In the genomic region with DNA sequence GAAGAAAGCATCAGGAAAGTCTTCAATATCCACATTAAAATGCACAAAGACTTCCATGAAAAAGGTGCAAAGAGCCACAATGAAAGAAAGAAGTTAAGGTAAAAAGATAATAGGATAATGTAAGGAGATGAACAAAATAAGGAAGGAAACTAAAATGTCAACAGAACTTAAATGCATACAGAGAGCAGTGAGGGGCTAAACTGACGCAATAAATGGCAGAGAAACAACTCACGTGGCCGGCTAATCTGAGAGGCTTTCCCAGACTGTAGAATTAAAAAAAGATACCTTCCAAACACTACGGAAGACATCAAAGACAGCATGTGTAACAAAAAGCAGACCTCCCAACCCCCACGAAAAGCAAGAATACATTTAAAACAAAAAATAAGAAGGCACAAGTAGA, we compare ENCODE assay signal across 21 cellular contexts.
"Had no signal": no experiment of that assay in that cellular context is flagged by ENCODE, and none has a peak within 500 bp of the region (broad histone marks: within the 10 kb centered on the region; RNA-seq: fewer than 3 reads in every experiment).

No MANE protein-coding gene starts in this region.

- H3K27me3 ChIP-seq: ascending aorta, gastroesophageal sphincter, heart right ventricle had no signal

- H3K9me3 ChIP-seq: gastroesophageal sphincter, heart right ventricle, lower lobe of right lung, prostate gland had no signal

- H3K4me3 ChIP-seq: ascending aorta, gastroesophageal sphincter, heart right ventricle, lower lobe of right lung, prostate gland had no signal

- H3K27ac ChIP-seq: ascending aorta, gastroesophageal sphincter, heart right ventricle, lower lobe of right lung, prostate gland had no signal

- ATAC-seq: activated CD8-positive, alpha-beta T cell treated with anti-CD3 and anti-CD28 coated beads for 36 hours; effector memory CD8-positive, alpha-beta T cell; gastroesophageal sphincter; heart right ventricle; left colon; lower lobe of right lung; right cardiac atrium had no signal

- H3K27me3 Mint-ChIP-seq: activated CD8-positive, alpha-beta T cell treated with anti-CD3 and anti-CD28 coated beads for 36 hours; effector memory CD8-positive, alpha-beta T cell had no signal

- H3K4me1 ChIP-seq: lower lobe of right lung, prostate gland had no signal

- H3K27ac Mint-ChIP-seq: activated CD8-positive, alpha-beta T cell treated with anti-CD3 and anti-CD28 coated beads for 36 hours; effector memory CD8-positive, alpha-beta T cell; nephron progenitor cell had no signal

- H3K4me3 Mint-ChIP-seq: activated CD8-positive, alpha-beta T cell treated with anti-CD3 and anti-CD28 coated beads for 36 hours; effector memory CD8-positive, alpha-beta T cell; nephron progenitor cell had no signal

- H3K36me3 ChIP-seq: ascending aorta, gastroesophageal sphincter, heart right ventricle, lower lobe of right lung, prostate gland had no signal

- H3K9me3 Mint-ChIP-seq: activated CD8-positive, alpha-beta T cell treated with anti-CD3 and anti-CD28 coated beads for 36 hours; effector memory CD8-positive, alpha-beta T cell; nephron progenitor cell had no signal

- DNase-seq: activated CD4-positive, alpha-beta T cell treated with anti-CD3 and anti-CD28 coated beads for 4 hours; activated CD8-positive, alpha-beta memory T cell treated with anti-CD3 and anti-CD28 coated beads, Interleukin-2, amount 50 U/mL, for 4 hours; activated CD8-positive, alpha-beta T cell treated with anti-CD3 and anti-CD28 coated beads for 36 hours; activated gamma-delta T cell treated with Interleukin-2 at 50 U/mL for 16 hours; dermis blood vessel endothelial cell; effector memory CD8-positive, alpha-beta T cell; heart right ventricle; left colon; lower lobe of right lung; nephron progenitor cell; right cardiac atrium; small intestine; stimulated activated CD4-positive, alpha-beta T cell treated with anti-CD3 and anti-CD28 coated beads, Interleukin-4, amount 100 ng/mL, for 24 hours; stimulated activated naive CD4-positive, alpha-beta T cell treated with Interleukin-2 at 50 U/mL for 16 hours; substantia nigra; T-helper 1 cell; T1000; trophoblast cell had no signal
